ENCODE assay signal across 19 cellular contexts in the genomic region with DNA sequence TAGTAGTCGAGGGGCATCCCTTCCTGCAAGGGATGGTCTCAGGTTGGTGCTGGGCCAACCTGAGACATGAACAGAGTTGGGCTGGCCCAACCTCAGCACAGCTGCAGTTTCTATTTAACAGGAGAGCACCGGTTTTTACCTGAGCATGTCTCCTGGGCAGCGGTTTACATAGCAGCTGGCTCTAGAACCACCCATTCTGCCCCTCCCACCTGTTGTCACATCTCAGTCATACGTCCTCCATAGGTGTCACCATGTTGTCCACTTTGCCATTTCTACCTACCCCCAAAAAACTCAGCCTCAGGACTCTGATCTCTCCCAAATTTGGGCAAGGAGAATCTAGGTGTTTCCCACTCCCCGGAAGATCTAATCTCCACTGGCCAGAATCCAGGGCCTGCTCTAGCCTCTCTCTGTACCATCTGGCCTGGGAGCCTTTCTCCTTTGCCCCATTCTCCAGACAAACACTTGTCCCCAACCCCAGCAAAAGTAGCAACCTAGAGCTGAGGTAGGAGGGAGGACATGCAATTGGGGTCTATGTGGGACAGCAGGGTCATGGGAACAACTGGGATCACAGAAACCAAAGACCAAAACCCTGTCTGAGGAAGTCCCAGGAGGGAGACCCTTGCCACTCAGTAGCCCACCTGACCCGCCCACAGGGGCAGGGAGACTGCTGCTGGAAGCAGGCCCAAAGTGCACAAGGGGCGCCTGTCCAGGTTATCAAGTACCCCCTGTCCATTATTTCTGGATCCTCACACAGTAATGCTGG. TPM values are rescaled to one million over a fixed set of nuclear protein-coding genes. Genes with fewer than 3 reads are reported as not detected.
DNase-seq lines count a peak whose midpoint lies in the region; ATAC-seq, FAIRE-seq and TF ChIP-seq lines count a peak whose summit lies in the region.
"Had no signal": no experiment of that assay in that cellular context is flagged by ENCODE, and none has a peak within 500 bp of the region (broad histone marks: within the 10 kb centered on the region; RNA-seq: fewer than 3 reads in every experiment).

No MANE protein-coding gene starts in this region.

- H3K4me1 ChIP-seq in Caco-2: peaks cover 14% of the 10 kb centered on the region

- H3K27ac ChIP-seq in 22Rv1: 0 out of 2 replicates have a peak overlapping the region, but pooled peaks have one; percentile 12
- H3K27ac ChIP-seq: Peyer's patch, SK-N-MC had no signal

- CTCF ChIA-PET in Caco-2 (lab: Charles Lee) (interaction anchor here (1.3 kb wide), 1 partner anchor 47 kb away, joined by 4 read pairs; no protein-coding TSS in a partner anchor), WTC11 (lab: Charles Lee) (interaction anchor here (1.1 to 2.2 kb wide), 8 partner anchors 11 to 153 kb away, joined by 3 to 9 read pairs (median 6); partner anchors contain the start of gene ETV4)

- H3K36me3 Mint-ChIP-seq in Caco-2 (ENCODE audit: insufficient read depth, unreplicated experiment): peaks cover 55% of the 10 kb centered on the region
- H3K36me3 Mint-ChIP-seq in WTC11: peaks cover 29% of the 10 kb centered on the region
- peaks cover 14% of the 10 kb centered on the region for H3K36me3 Mint-ChIP-seq in neural crest cell (ENCODE audit: low read depth)

- peak overlapping the region; percentile 26 for H3K27ac Mint-ChIP-seq in Caco-2 (ENCODE audit: unreplicated experiment)
- peak overlapping the region; percentile 34 for H3K27ac Mint-ChIP-seq in WTC11
- H3K27ac Mint-ChIP-seq in neural crest cell (ENCODE audit: unreplicated experiment): peak overlapping the region; percentile 87
- H3K27ac Mint-ChIP-seq: HFFc6 had no signal

- H3K9me3 Mint-ChIP-seq in Caco-2 (ENCODE audit: unreplicated experiment): no peaks in the 10 kb centered on the region
- H3K9me3 Mint-ChIP-seq in WTC11: no peaks in the 10 kb centered on the region
- no peaks in the 10 kb centered on the region for H3K9me3 Mint-ChIP-seq in neural crest cell
- H3K9me3 Mint-ChIP-seq: CD14-positive monocyte, HFFc6 had no signal

- H3K4me1 Mint-ChIP-seq in Caco-2 (ENCODE audit: low read depth, unreplicated experiment) (no peaks in the 10 kb centered on the region), WTC11 (peaks cover 66% of the 10 kb centered on the region), neural crest cell (peaks cover 70% of the 10 kb centered on the region)

- H3K4me3 Mint-ChIP-seq in Caco-2 (ENCODE audit: unreplicated experiment) (no peak overlapping the region), WTC11 (no peak overlapping the region), neural crest cell (peak overlapping the region; percentile 71)
- H3K4me3 Mint-ChIP-seq: CD14-positive monocyte, HFFc6 had no signal

- TF ChIP-seq CTCF in 22Rv1 (IDR thresholded peaks at IDR 0.05): no peak
- no peak for TF ChIP-seq CTCF in Caco-2 (IDR thresholded peaks at IDR 0.05; ENCODE audit: insufficient read depth in 1 of 2, low read depth in 1 of 2, low read length in 1 of 2, severe bottlenecking in 1 of 2, unreplicated experiment in 1 of 2)
- no peak for TF ChIP-seq CTCF in WTC11 (IDR thresholded peaks at IDR 0.05)
- no peak for TF ChIP-seq CTCF in neural crest cell (conservative IDR thresholded peaks at IDR 0.05)

- no peak for FAIRE-seq in urothelium cell line (lab: Jason Lieb, UNC)

- peaks cover 2% of the 10 kb centered on the region; the same call in 1 of the 2 replicates for H3K36me3 ChIP-seq in Caco-2 (ENCODE audit: control insufficient read depth, insufficient read depth, low read length)

- no peaks in the 10 kb centered on the region for H3K9me3 ChIP-seq in Caco-2
- H3K9me3 ChIP-seq: MG63, Peyer's patch had no signal

- no peaks in the 10 kb centered on the region for H3K27me3 ChIP-seq in Caco-2 (replicated peaks; ENCODE audit: control insufficient read depth, insufficient read depth, low read length)
- H3K27me3 ChIP-seq: MG63, Peyer's patch had no signal

- POLR2A ChIA-PET in Caco-2 (lab: Charles Lee): interaction anchor here (0.9 kb wide), 1 partner anchor 47 kb away, joined by 3 read pairs; no protein-coding TSS in a partner anchor
- POLR2A ChIA-PET in WTC11 (lab: Charles Lee): interaction anchor here (1.2 to 2.2 kb wide), 5 partner anchors 14 to 251 kb away, joined by 3 to 6 read pairs (median 6); partner anchors contain the start of genes DUSP3 and ETV4

- H3K27me3 Mint-ChIP-seq in Caco-2 (ENCODE audit: insufficient read depth, unreplicated experiment): no peaks in the 10 kb centered on the region
- no peaks in the 10 kb centered on the region for H3K27me3 Mint-ChIP-seq in WTC11 (ENCODE audit: low read depth)
- peaks cover 4% of the 10 kb centered on the region for H3K27me3 Mint-ChIP-seq in neural crest cell (ENCODE audit: low read depth)

- DNase-seq in Caco-2 (no peak), WTC11 (ENCODE audit: low spot score) (no peak), neural crest cell (ENCODE audit: low read depth, low spot score) (no peak), NOMO-1 treated with DMSO at 0.1 percent for 48 hours (lab: John Stamatoyannopoulos, UW; ENCODE audit: unreplicated experiment) (no peak), posterior vena cava (ENCODE audit: low spot score) (no peak), urothelium cell line (ENCODE audit: low spot score) (no peak)
- DNase-seq: GF-D8, HFFc6, MG63, NCI-H1048, NCI-H1436, NCI-H1930, NCI-H226, NCI-H524 treated with DMSO at 0.1 percent for 48 hours, Peyer's patch, SHP77 had no signal

- no peak overlapping the region for H3K4me3 ChIP-seq in Caco-2 (ENCODE audit: low read depth, low read length)
- H3K4me3 ChIP-seq: MG63, Peyer's patch, SK-N-MC had no signal

- no TSS peak for BruUV-seq in Caco-2 (replicated peaks; lab: Mats Ljungman, UMichigan)

- ATAC-seq in WTC11: no peak

- intact Hi-C loops in Caco-2 (cut with micrococcal nuclease; ENCODE audit: unreplicated experiment) (no loop called here), posterior vena cava (cut with DNase I) (no loop called here)

TF ChIP-seq in WTC11, 78 proteins besides CTCF, POLR2A, EP300 and RAD21:
- TF ChIP-seq NR3C1 (CRISPR knock-in tag; conservative IDR thresholded peaks at IDR 0.05; ENCODE audit: low read depth) (no peak), ZNF121 (CRISPR knock-in tag; IDR thresholded peaks at IDR 0.05) (no peak), ERG (CRISPR knock-in tag; IDR thresholded peaks at IDR 0.05) (no peak)
- TF ChIP-seq, protein P1, sequence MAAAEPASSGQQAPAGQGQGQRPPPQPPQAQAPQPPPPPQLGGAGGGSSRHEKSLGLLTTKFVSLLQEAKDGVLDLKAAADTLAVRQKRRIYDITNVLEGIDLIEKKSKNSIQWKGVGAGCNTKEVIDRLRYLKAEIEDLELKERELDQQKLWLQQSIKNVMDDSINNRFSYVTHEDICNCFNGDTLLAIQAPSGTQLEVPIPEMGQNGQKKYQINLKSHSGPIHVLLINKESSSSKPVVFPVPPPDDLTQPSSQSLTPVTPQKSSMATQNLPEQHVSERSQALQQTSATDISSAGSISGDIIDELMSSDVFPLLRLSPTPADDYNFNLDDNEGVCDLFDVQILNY (CRISPR knock-in tag; IDR thresholded peaks at IDR 0.05): no peak

RNA-seq across cellular contexts. Expression of gene ETV4, which starts 19.1 kb away (rescaled TPM):
- total RNA-seq in Caco-2 (2022): 37.8 and 48.5 TPM in 2 replicates
- total RNA-seq in WTC11 (2021): 147 to 195 TPM (median 147 TPM) in 3 replicates
- total RNA-seq in neural crest cell: 55.0 and 59.6 TPM in 2 replicates
- total RNA-seq in posterior vena cava: 1 to 10 TPM in 1 of 2 donors, under 1 TPM in 1; 0.48 to 1.3 TPM

RNA-seq across cellular contexts. Expression of gene DHX8, which starts 43.3 kb away (rescaled TPM):
- 56.3 and 66.8 TPM in 2 replicates for total RNA-seq in Caco-2 (2022)
- total RNA-seq in WTC11 (2021): 47.9 to 58.5 TPM (median 58.3 TPM) in 3 replicates
- total RNA-seq in neural crest cell: 56.9 and 68.0 TPM in 2 replicates
- 10 to 100 TPM; 35.2 to 45.2 TPM for total RNA-seq in posterior vena cava

Comparison
In these comparisons a context has a peak if more than half of its experiments do, and no peak if none do; other contexts are left out.
1. H3K27ac Mint-ChIP-seq: peak in every context shown above with its lines; median percentile 87 in neural crest cell; 34 in WTC11; 26 in Caco-2.
2. RNA of gene ETV4, which starts 19.1 kb away (total RNA-seq): 147 to 195 TPM in WTC11, 55.0 to 59.6 TPM in neural crest cell and 37.8 to 48.5 TPM in Caco-2; 0.48 to 1.3 TPM in posterior vena cava; every median in the first group is over 10 times any median in the second.